17 cellular contexts compared by ENCODE assay signal in genomic region chr9:101966706-101967105, GRCh38.
DNase-seq lines count a peak whose midpoint lies in the region; ATAC-seq and TF ChIP-seq lines count a peak whose summit lies in the region.
"Had no signal": no experiment of that assay in that cellular context is flagged by ENCODE, and none has a peak within 500 bp of the region (broad histone marks: within the 10 kb centered on the region; RNA-seq: fewer than 3 reads in every experiment).

No MANE protein-coding gene starts in this region.

- H3K27ac Mint-ChIP-seq in nephron, result peak overlapping the region in 2 of 3 experiments; percentile 64 to 66
- no peak overlapping the region for H3K27ac Mint-ChIP-seq in T-helper 17 cell
- no peak overlapping the region for H3K27ac Mint-ChIP-seq in activated CD4-positive, alpha-beta memory T cell treated with anti-CD3 and anti-CD28 coated beads for 36 hours
- H3K27ac Mint-ChIP-seq: B cell; CD4-positive, CD25-positive, alpha-beta regulatory T cell; CD8-positive, alpha-beta T cell; H9 had no signal

- no peaks in the 10 kb centered on the region for H3K36me3 Mint-ChIP-seq in nephron (ENCODE audit: low read depth)
- no peaks in the 10 kb centered on the region for H3K36me3 Mint-ChIP-seq in T-helper 17 cell (ENCODE audit: low read depth)
- H3K36me3 Mint-ChIP-seq in activated CD4-positive, alpha-beta memory T cell treated with anti-CD3 and anti-CD28 coated beads for 36 hours, result no peaks in the 10 kb centered on the region
- H3K36me3 Mint-ChIP-seq: CD4-positive, CD25-positive, alpha-beta regulatory T cell; CD8-positive, alpha-beta T cell had no signal

- CTCF ChIA-PET in activated CD4-positive, alpha-beta memory T cell treated with anti-CD3 and anti-CD28 coated beads for 36 hours (lab: Charles Lee), result no interaction called here

- ATAC-seq in T-helper 17 cell, result no peak
- ATAC-seq: CD8-positive, alpha-beta T cell; HCT116 had no signal

- H3K4me3 Mint-ChIP-seq in nephron, result no peak overlapping the region
- no peak overlapping the region for H3K4me3 Mint-ChIP-seq in T-helper 17 cell
- H3K4me3 Mint-ChIP-seq in activated CD4-positive, alpha-beta memory T cell treated with anti-CD3 and anti-CD28 coated beads for 36 hours, result no peak overlapping the region
- H3K4me3 Mint-ChIP-seq: B cell; CD4-positive, CD25-positive, alpha-beta regulatory T cell; CD8-positive, alpha-beta T cell; H9 had no signal

- POLR2A ChIA-PET in activated CD4-positive, alpha-beta memory T cell treated with anti-CD3 and anti-CD28 coated beads for 36 hours (lab: Charles Lee), result no interaction called here

- H3K27me3 Mint-ChIP-seq in nephron (ENCODE audit: low read depth), result no peaks in the 10 kb centered on the region
- H3K27me3 Mint-ChIP-seq in T-helper 17 cell, result no peaks in the 10 kb centered on the region
- peaks cover 3% of the 10 kb centered on the region for H3K27me3 Mint-ChIP-seq in activated CD4-positive, alpha-beta memory T cell treated with anti-CD3 and anti-CD28 coated beads for 36 hours
- H3K27me3 Mint-ChIP-seq: B cell; CD4-positive, CD25-positive, alpha-beta regulatory T cell had no signal

- intact Hi-C loops in activated CD4-positive, alpha-beta memory T cell treated with anti-CD3 and anti-CD28 coated beads for 36 hours (cut with micrococcal nuclease), result no loop called here

- DNase-seq in NCI-H2171 treated with DMSO at 0.1 percent for 48 hours (lab: John Stamatoyannopoulos, UW), result peak; percentile 36
- no peak for DNase-seq in NCI-H2171 (lab: John Stamatoyannopoulos, UW)
- DNase-seq in SK-N-DZ (ENCODE audit: low spot score), result peak; percentile 54
- DNase-seq in T-helper 17 cell, result no peak
- no peak for DNase-seq in iPS-NIHi11 (ENCODE audit: low spot score)
- no peak for DNase-seq in activated CD4-positive, alpha-beta memory T cell treated with anti-CD3 and anti-CD28 coated beads for 36 hours
- DNase-seq: Caco-2; CD4-positive, CD25-positive, alpha-beta regulatory T cell; CD8-positive, alpha-beta T cell; DMS153; DND-41; GM23248; H9 had no signal

- no peak for TF ChIP-seq CTCF in nephron (IDR thresholded peaks at IDR 0.05; ENCODE audit: unreplicated experiment in 3 of 3)

- peaks cover 2% of the 10 kb centered on the region for H3K9me3 Mint-ChIP-seq in nephron
- no peaks in the 10 kb centered on the region for H3K9me3 Mint-ChIP-seq in activated CD4-positive, alpha-beta memory T cell treated with anti-CD3 and anti-CD28 coated beads for 36 hours
- H3K9me3 Mint-ChIP-seq: CD8-positive, alpha-beta T cell had no signal

- peaks cover 44% of the 10 kb centered on the region for H3K4me1 Mint-ChIP-seq in nephron
- H3K4me1 Mint-ChIP-seq in T-helper 17 cell, result no peaks in the 10 kb centered on the region
- H3K4me1 Mint-ChIP-seq in activated CD4-positive, alpha-beta memory T cell treated with anti-CD3 and anti-CD28 coated beads for 36 hours (ENCODE audit: low read depth), result no peaks in the 10 kb centered on the region
- H3K4me1 Mint-ChIP-seq: B cell; CD4-positive, CD25-positive, alpha-beta regulatory T cell; H9 had no signal

- no peaks in the 10 kb centered on the region for H3K9me3 ChIP-seq in T-helper 17 cell (ENCODE audit: control insufficient read depth, low read length, poor library complexity, severe bottlenecking)
- H3K9me3 ChIP-seq: BLaER1, Caco-2 had no signal

Comparison
In these comparisons a context has a peak if more than half of its experiments do, and no peak if none do; other contexts are left out.
1. DNase-seq: peak in NCI-H2171 treated with DMSO at 0.1 percent for 48 hours (single experiment) and SK-N-DZ (single experiment); none in NCI-H2171 (single experiment), T-helper 17 cell (0 of 3), iPS-NIHi11 (single experiment) and activated CD4-positive, alpha-beta memory T cell treated with anti-CD3 and anti-CD28 coated beads for 36 hours (single experiment).
2. H3K27ac Mint-ChIP-seq: peak in nephron (2 of 3); none in T-helper 17 cell (single experiment) and activated CD4-positive, alpha-beta memory T cell treated with anti-CD3 and anti-CD28 coated beads for 36 hours (single experiment).